ENCODE assay signal across 8 cellular contexts in genomic region chr19:49593233-49594113, GRCh38. TPM values are rescaled to one million over a fixed set of nuclear protein-coding genes. Genes with fewer than 3 reads are reported as not detected.
A peak's percentile ranks its signal among the peaks of the same experiment; 100 is the strongest.
DNase-seq lines count a peak whose midpoint lies in the region; ATAC-seq and TF ChIP-seq lines count a peak whose summit lies in the region.

No MANE protein-coding gene starts in this region.

- H3K4me3 Mint-ChIP-seq in nephron: peak overlapping the region; percentile 85 to 88 (median 88)

- H3K36me3 Mint-ChIP-seq in nephron (ENCODE audit: low read depth): peaks cover 15% of the 10 kb centered on the region

- H3K4me3 ChIP-seq in RWPE2 (ENCODE audit: severe bottlenecking) (peak overlapping the region; percentile 80), fibroblast of the aortic adventitia (ENCODE audit: low read depth, low read length) (peak overlapping the region; percentile 82)

- ATAC-seq in RWPE2 (ENCODE audit: low read depth): peak; percentile 70

- no peaks in the 10 kb centered on the region for H3K27me3 ChIP-seq in RWPE2 (ENCODE audit: insufficient read depth, poor library complexity, severe bottlenecking)

- no peaks in the 10 kb centered on the region for H3K9me3 ChIP-seq in RWPE2 (ENCODE audit: severe bottlenecking)

- H3K27me3 Mint-ChIP-seq in nephron (ENCODE audit: low read depth): no peaks in the 10 kb centered on the region

- peak; percentile 99 for DNase-seq in AG20443 (ENCODE audit: low spot score)
- DNase-seq in GM19240 (ENCODE audit: insufficient read length, low spot score): peak; percentile 100
- peak; percentile 84 for DNase-seq in HuH-7.5 (ENCODE audit: low spot score)
- DNase-seq in RWPE2 (ENCODE audit: low spot score): peak; percentile 94
- peak; percentile 97 for DNase-seq in activated effector memory CD4-positive, alpha-beta T cell treated with anti-CD3 and anti-CD28 coated beads, Interleukin-2, amount 50 U/mL, for 16 hours
- peak; percentile 90 for DNase-seq in fibroblast of the aortic adventitia (ENCODE audit: low read depth)
- DNase-seq in stimulated activated naive CD4-positive, alpha-beta T cell (lab: John Stamatoyannopoulos, UW): peak; percentile 81 to 90 (median 86)

- H3K9me3 Mint-ChIP-seq in nephron: no peaks in the 10 kb centered on the region

- H3K27ac Mint-ChIP-seq in nephron: peak overlapping the region; percentile 47 to 95 (median 85)

- H3K4me1 ChIP-seq in RWPE2 (ENCODE audit: insufficient read depth, poor library complexity, severe bottlenecking): no peaks in the 10 kb centered on the region

- H3K36me3 ChIP-seq in RWPE2 (ENCODE audit: low read depth): peaks cover 33% of the 10 kb centered on the region

- peak overlapping the region; percentile 94 for H3K27ac ChIP-seq in RWPE2 (ENCODE audit: poor library complexity, severe bottlenecking)

- peaks cover 20% of the 10 kb centered on the region for H3K4me1 Mint-ChIP-seq in nephron

- no peak for TF ChIP-seq CTCF in RWPE2 (IDR thresholded peaks at IDR 0.05; ENCODE audit: poor library complexity, severe bottlenecking)
- no peak for TF ChIP-seq CTCF in fibroblast of the aortic adventitia (IDR thresholded peaks at IDR 0.05; ENCODE audit: insufficient read depth, low read length)
- no peak for TF ChIP-seq CTCF in nephron (IDR thresholded peaks at IDR 0.05; ENCODE audit: unreplicated experiment in 3 of 3)

RNA-seq across cellular contexts. Expression of gene PRR12, which starts 2.5 kb away (rescaled TPM):
- total RNA-seq in fibroblast of the aortic adventitia (ENCODE audit: low replicate concordance): 3.2 and 3.7 TPM in 2 replicates

RNA-seq across cellular contexts. Expression of gene PRRG2, which starts 12.4 kb away (rescaled TPM):
- total RNA-seq in fibroblast of the aortic adventitia (ENCODE audit: low replicate concordance): 0.27 and 0.57 TPM in 2 replicates

RNA-seq across cellular contexts. Expression of gene NOSIP, which starts 13.1 kb away (rescaled TPM):
- 35.7 and 46.9 TPM in 2 replicates for total RNA-seq in fibroblast of the aortic adventitia (ENCODE audit: low replicate concordance)

RNA-seq across cellular contexts. Expression of gene RRAS, which starts 46.5 kb away (rescaled TPM):
- 13.7 and 52.4 TPM in 2 replicates for total RNA-seq in fibroblast of the aortic adventitia (ENCODE audit: low replicate concordance)

RNA-seq across cellular contexts. Expression of gene SCAF1, which starts 48.5 kb away (rescaled TPM):
- total RNA-seq in fibroblast of the aortic adventitia (ENCODE audit: low replicate concordance): 16.9 and 41.1 TPM in 2 replicates

Comparison
In these comparisons a context has a peak if more than half of its experiments do, and no peak if none do; other contexts are left out.
1. Peak in every context shown above with its lines: DNase-seq, ATAC-seq, H3K4me3 ChIP-seq and H3K27ac ChIP-seq.